6 cellular contexts compared by ENCODE assay signal in the genomic region with DNA sequence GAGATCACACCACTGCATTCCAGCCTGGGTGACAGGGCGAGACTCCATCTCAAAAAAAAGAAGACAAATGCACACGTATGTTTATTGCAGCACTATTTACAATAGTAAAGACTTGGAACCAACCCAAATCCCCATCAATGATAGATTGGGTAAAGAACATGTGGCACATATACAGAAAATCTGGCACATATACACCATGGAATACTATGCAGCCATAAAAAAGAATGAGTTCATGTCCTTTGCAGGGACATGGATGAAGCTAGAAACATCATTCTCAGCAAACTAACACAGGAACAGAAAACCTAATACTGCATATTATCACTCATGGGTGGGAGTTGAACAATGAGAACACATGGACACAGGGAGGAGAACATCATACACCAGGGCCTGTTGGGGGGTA. TPM values are rescaled to one million over a fixed set of nuclear protein-coding genes. Genes with fewer than 3 reads are reported as not detected.
DNase-seq lines count a peak whose midpoint lies in the region; ATAC-seq and TF ChIP-seq lines count a peak whose summit lies in the region.
"Not testable (repeated sequence)": the region's sequence is repeated elsewhere in the genome, so short reads cannot be mapped to it uniquely, and the experiment has no call there.

No MANE protein-coding gene starts in this region.

- H3K27me3 Mint-ChIP-seq in activated T-helper 1 cell treated with anti-CD3 and anti-CD28 coated beads, Interleukin-12 subunit alpha, Interleukin-12 subunit beta, Interleukin-2, Interleukin-4 antibody, amounts not matched to agents 30 ng/mL and 10 ng/mL and 1 ng/mL, durations not matched to agents 14 hours and 24 hours and 36 hours (ENCODE audit: insufficient read depth); dendritic cell treated with granulocyte-macrophage colony-stimulating factor and Interleukin-4, amounts not matched to agents 40 ng/mL and 50 ng/mL, for 4 days; naive B cell: not testable (repeated sequence)

- not testable (repeated sequence) for ATAC-seq in naive B cell (ENCODE audit: low read depth in 2 of 2)

- not testable (repeated sequence) for DNase-seq in activated T-helper 1 cell treated with anti-CD3 and anti-CD28 coated beads, Interleukin-12 subunit alpha, Interleukin-12 subunit beta, Interleukin-2, Interleukin-4 antibody, amounts not matched to agents 30 ng/mL and 10 ng/mL and 1 ng/mL, durations not matched to agents 14 hours and 24 hours and 36 hours (ENCODE audit: low spot score); naive B cell; stomach

- H3K36me3 ChIP-seq in BLaER1 treated with 17β-estradiol and CSF1 and Interleukin-3, amounts not matched to agents 10 nM and 100 nM = peaks cover 28 to 54% (median 38%) of the 10 kb centered on the region in 11 experiments
- not testable (repeated sequence) for H3K36me3 ChIP-seq in KMS-11 (ENCODE audit: insufficient read depth); stomach

- H3K9me3 ChIP-seq in BLaER1 treated with 17β-estradiol and CSF1 and Interleukin-3, amounts not matched to agents 10 nM and 100 nM (replicated peaks in 1 of 11) = peaks cover 0 to 37% (median 28%) of the 10 kb centered on the region in 11 experiments; a peak in 17 of 22 replicates
- not testable (repeated sequence) for H3K9me3 ChIP-seq in stomach

- H4K20me1 ChIP-seq in BLaER1 treated with 17β-estradiol and CSF1 and Interleukin-3, amounts not matched to agents 10 nM and 100 nM; KMS-11 (ENCODE audit: insufficient read depth): not testable (repeated sequence)

- H3K36me3 Mint-ChIP-seq in activated T-helper 1 cell treated with anti-CD3 and anti-CD28 coated beads, Interleukin-12 subunit alpha, Interleukin-12 subunit beta, Interleukin-2, Interleukin-4 antibody, amounts not matched to agents 30 ng/mL and 10 ng/mL and 1 ng/mL, durations not matched to agents 14 hours and 24 hours and 36 hours (ENCODE audit: low read depth) = peaks cover 54% of the 10 kb centered on the region
- H3K36me3 Mint-ChIP-seq in dendritic cell treated with granulocyte-macrophage colony-stimulating factor and Interleukin-4, amounts not matched to agents 40 ng/mL and 50 ng/mL, for 4 days (ENCODE audit: low read depth) = peaks cover 52% of the 10 kb centered on the region
- H3K36me3 Mint-ChIP-seq in naive B cell = peaks cover 11 to 26% of the 10 kb centered on the region in 2 donors

- H3K27ac ChIP-seq in BLaER1 treated with 17β-estradiol and CSF1 and Interleukin-3, amounts not matched to agents 10 nM and 100 nM = peak overlapping the region in 9 of 11 experiments; percentile 40 to 99 (median 91); a peak in 17 of 22 replicates
- peak overlapping the region; percentile 96; the same call in 1 of the 2 replicates for H3K27ac ChIP-seq in KMS-11
- H3K27ac ChIP-seq in stomach = peak overlapping the region in 4 of 5 donors; percentile 20 to 81 (median 78)

- not testable (repeated sequence) for TF ChIP-seq EP300 in stomach (IDR thresholded peaks at IDR 0.05)

- H3K79me2 ChIP-seq in KMS-11 (ENCODE audit: insufficient read depth, low read depth) = not testable (repeated sequence)

- H3K27me3 ChIP-seq in BLaER1 treated with 17β-estradiol and CSF1 and Interleukin-3, amounts not matched to agents 10 nM and 100 nM; KMS-11 (ENCODE audit: insufficient read depth, low read depth); stomach: not testable (repeated sequence)

- 30 to 81% (median 47%) methylated on average over 2 of the region's 2 CpGs for WGBS in stomach, 5 donors

- H3K4me2 ChIP-seq in BLaER1 treated with 17β-estradiol and CSF1 and Interleukin-3, amounts not matched to agents 10 nM and 100 nM = peak overlapping the region in 6 of 11 experiments; percentile 42 to 87 (median 82); a peak in 10 of 22 replicates
- peak overlapping the region; percentile 77; the same call in 1 of the 2 replicates for H3K4me2 ChIP-seq in KMS-11

- TF ChIP-seq POLR2A in stomach (IDR thresholded peaks at IDR 0.05) = not testable (repeated sequence)

- intact Hi-C loops in activated T-helper 1 cell treated with anti-CD3 and anti-CD28 coated beads, Interleukin-12 subunit alpha, Interleukin-12 subunit beta, Interleukin-2, Interleukin-4 antibody, amounts not matched to agents 30 ng/mL and 10 ng/mL and 1 ng/mL, durations not matched to agents 14 hours and 24 hours and 36 hours (cut with micrococcal nuclease) = loop anchor here (5.0 kb wide), 2 partner anchors 848 to 1468 kb away; no protein-coding TSS in a partner anchor
- intact Hi-C loops in dendritic cell treated with granulocyte-macrophage colony-stimulating factor and Interleukin-4, amounts not matched to agents 40 ng/mL and 50 ng/mL, for 4 days (cut with micrococcal nuclease); stomach (cut with DNase I; ENCODE audit: low total_unique reads): not testable (repeated sequence)

- peaks cover 62 to 98% (median 91%) of the 10 kb centered on the region in 10 experiments for H3K4me1 ChIP-seq in BLaER1 treated with 17β-estradiol and CSF1 and Interleukin-3, amounts not matched to agents 10 nM and 100 nM
- peaks cover 98% of the 10 kb centered on the region for H3K4me1 ChIP-seq in KMS-11 (ENCODE audit: low read depth, poor library complexity, severe bottlenecking)
- H3K4me1 ChIP-seq in stomach = peaks cover 39 to 92% (median 64%) of the 10 kb centered on the region in 4 donors

- not testable (repeated sequence) for TF ChIP-seq CTCF in KMS-11 (conservative IDR thresholded peaks at IDR 0.05; ENCODE audit: low read depth, low read length); stomach (IDR thresholded peaks at IDR 0.05)

- H2AFZ ChIP-seq in KMS-11 (ENCODE audit: low read depth) = not testable (repeated sequence)

- not testable (repeated sequence) for H3K9ac ChIP-seq in BLaER1 treated with 17β-estradiol and CSF1 and Interleukin-3, amounts not matched to agents 10 nM and 100 nM; KMS-11

- 0 out of 20 replicates have a peak overlapping the region, but pooled peaks of 1 of the 10 experiments have one; percentile 24 for H3K4me3 ChIP-seq in BLaER1 treated with 17β-estradiol and CSF1 and Interleukin-3, amounts not matched to agents 10 nM and 100 nM
- not testable (repeated sequence) for H3K4me3 ChIP-seq in KMS-11 (IDR thresholded peaks at IDR 0.05; ENCODE audit: insufficient read depth, low read depth, low read length); stomach

- peak overlapping the region; percentile 47 for H3K27ac Mint-ChIP-seq in activated T-helper 1 cell treated with anti-CD3 and anti-CD28 coated beads, Interleukin-12 subunit alpha, Interleukin-12 subunit beta, Interleukin-2, Interleukin-4 antibody, amounts not matched to agents 30 ng/mL and 10 ng/mL and 1 ng/mL, durations not matched to agents 14 hours and 24 hours and 36 hours
- peak overlapping the region; percentile 91 for H3K27ac Mint-ChIP-seq in dendritic cell treated with granulocyte-macrophage colony-stimulating factor and Interleukin-4, amounts not matched to agents 40 ng/mL and 50 ng/mL, for 4 days
- H3K27ac Mint-ChIP-seq in naive B cell = peak overlapping the region in 4 of 6 donors; percentile 70 to 95 (median 76)

- not testable (repeated sequence) for H3K4me3 Mint-ChIP-seq in activated T-helper 1 cell treated with anti-CD3 and anti-CD28 coated beads, Interleukin-12 subunit alpha, Interleukin-12 subunit beta, Interleukin-2, Interleukin-4 antibody, amounts not matched to agents 30 ng/mL and 10 ng/mL and 1 ng/mL, durations not matched to agents 14 hours and 24 hours and 36 hours; dendritic cell treated with granulocyte-macrophage colony-stimulating factor and Interleukin-4, amounts not matched to agents 40 ng/mL and 50 ng/mL, for 4 days; naive B cell

- H3K4me1 Mint-ChIP-seq in activated T-helper 1 cell treated with anti-CD3 and anti-CD28 coated beads, Interleukin-12 subunit alpha, Interleukin-12 subunit beta, Interleukin-2, Interleukin-4 antibody, amounts not matched to agents 30 ng/mL and 10 ng/mL and 1 ng/mL, durations not matched to agents 14 hours and 24 hours and 36 hours (ENCODE audit: low read depth) = peaks cover 72% of the 10 kb centered on the region
- peaks cover 73% of the 10 kb centered on the region for H3K4me1 Mint-ChIP-seq in dendritic cell treated with granulocyte-macrophage colony-stimulating factor and Interleukin-4, amounts not matched to agents 40 ng/mL and 50 ng/mL, for 4 days (ENCODE audit: low read depth)
- H3K4me1 Mint-ChIP-seq in naive B cell = peaks cover 34 to 63% (median 44%) of the 10 kb centered on the region in 3 donors

- H3K9me3 Mint-ChIP-seq in activated T-helper 1 cell treated with anti-CD3 and anti-CD28 coated beads, Interleukin-12 subunit alpha, Interleukin-12 subunit beta, Interleukin-2, Interleukin-4 antibody, amounts not matched to agents 30 ng/mL and 10 ng/mL and 1 ng/mL, durations not matched to agents 14 hours and 24 hours and 36 hours; dendritic cell treated with granulocyte-macrophage colony-stimulating factor and Interleukin-4, amounts not matched to agents 40 ng/mL and 50 ng/mL, for 4 days; naive B cell: not testable (repeated sequence)

RNA-seq across cellular contexts. Expression of a gene that starts 54.5 kb away (rescaled TPM):
- 114 and 130 TPM in 2 replicates for total RNA-seq in activated T-helper 1 cell treated with anti-CD3 and anti-CD28 coated beads, Interleukin-12 subunit alpha, Interleukin-12 subunit beta, Interleukin-2, Interleukin-4 antibody, amounts not matched to agents 30 ng/mL and 10 ng/mL and 1 ng/mL, durations not matched to agents 14 hours and 24 hours and 36 hours
- polyA plus RNA-seq in naive B cell (ENCODE audit: low read depth in 6 of 6) (100 to 1,000 TPM; 165 to 343 (median 213) TPM), stomach (10 to 100 TPM in 2 of 3 donors, 1 to 10 TPM in 1; 9.4 to 12.5 (median 11.9) TPM)
- 100 to 1,000 TPM in 2 of 5 donors, 10 to 100 TPM in 3; 64.8 to 330 (median 93.9) TPM for total RNA-seq in stomach
